ENCODE assay signal across 16 cellular contexts in genomic region chr6:42627674-42628073, GRCh38.
A peak's percentile ranks its signal among the peaks of the same experiment; 100 is the strongest.
DNase-seq lines count a peak whose midpoint lies in the region; ATAC-seq and TF ChIP-seq lines count a peak whose summit lies in the region.
"Had no signal": no experiment of that assay in that cellular context is flagged by ENCODE, and none has a peak within 500 bp of the region (broad histone marks: within the 10 kb centered on the region; RNA-seq: fewer than 3 reads in every experiment).

No MANE protein-coding gene starts in this region.

- peaks cover 0 to 15% (median 2%) of the 10 kb centered on the region in 4 donors for H3K4me1 ChIP-seq in transverse colon
- H3K4me1 ChIP-seq: upper lobe of right lung had no signal

- H3K9me3 ChIP-seq in transverse colon, result no peaks in the 10 kb centered on the region
- H3K9me3 ChIP-seq: gastrocnemius medialis, upper lobe of right lung had no signal

- 27 to 55% methylated on average over 1 of the region's 1 CpG for WGBS in transverse colon (ENCODE audit: low coverage in 1 of 2), 2 donors

- H3K4me3 ChIP-seq in transverse colon, result no peak overlapping the region
- H3K4me3 ChIP-seq: gastrocnemius medialis, upper lobe of right lung had no signal

- peaks cover 0 to 42% (median 8%) of the 10 kb centered on the region in 4 donors for H3K36me3 ChIP-seq in transverse colon

- no peak for TF ChIP-seq CTCF in natural killer cell (IDR thresholded peaks at IDR 0.05)
- no peak for TF ChIP-seq CTCF in type B pancreatic cell (conservative IDR thresholded peaks at IDR 0.05)
- TF ChIP-seq CTCF in transverse colon (IDR thresholded peaks at IDR 0.05), result no peak

- no peaks in the 10 kb centered on the region for H3K27me3 ChIP-seq in transverse colon
- H3K27me3 ChIP-seq: gastrocnemius medialis, upper lobe of right lung had no signal

- H3K4me3 Mint-ChIP-seq in natural killer cell (no peak overlapping the region), type B pancreatic cell (no peak overlapping the region)
- H3K4me3 Mint-ChIP-seq in natural killer cell treated with Interleukin-12 subunit alpha and Interleukin-12 subunit beta and Interleukin-15 and Interleukin-18, amount 100 ng/mL, for 72 hours, result no peak overlapping the region
- no peak overlapping the region for H3K4me3 Mint-ChIP-seq in activated CD8-positive, alpha-beta T cell treated with anti-CD3 and anti-CD28 coated beads, Interleukin-2, amount 10 ng/mL, durations not matched to agents 7 days and 5 days
- H3K4me3 Mint-ChIP-seq: stimulated activated naive CD8-positive, alpha-beta T cell treated with anti-CD3 and anti-CD28 coated beads, Interleukin-15, Interleukin-2, amounts not matched to agents 100 ng/mL and 50 ng/mL, for 24 hours had no signal

- H3K36me3 Mint-ChIP-seq in natural killer cell (no peaks in the 10 kb centered on the region), type B pancreatic cell (peaks cover 36% of the 10 kb centered on the region)
- H3K36me3 Mint-ChIP-seq in natural killer cell treated with Interleukin-12 subunit alpha and Interleukin-12 subunit beta and Interleukin-15 and Interleukin-18, amount 100 ng/mL, for 72 hours, result no peaks in the 10 kb centered on the region
- H3K36me3 Mint-ChIP-seq in activated CD8-positive, alpha-beta T cell treated with anti-CD3 and anti-CD28 coated beads, Interleukin-2, amount 10 ng/mL, durations not matched to agents 7 days and 5 days (ENCODE audit: low read depth), result peaks cover 26% of the 10 kb centered on the region

- POLR2A ChIA-PET in activated CD8-positive, alpha-beta T cell treated with anti-CD3 and anti-CD28 coated beads, Interleukin-2, amount 10 ng/mL, durations not matched to agents 7 days and 5 days (lab: Charles Lee), result no interaction called here

- H3K9me3 Mint-ChIP-seq in natural killer cell (no peaks in the 10 kb centered on the region), type B pancreatic cell (no peaks in the 10 kb centered on the region)
- H3K9me3 Mint-ChIP-seq in natural killer cell treated with Interleukin-12 subunit alpha and Interleukin-12 subunit beta and Interleukin-15 and Interleukin-18, amount 100 ng/mL, for 72 hours, result no peaks in the 10 kb centered on the region
- no peaks in the 10 kb centered on the region for H3K9me3 Mint-ChIP-seq in activated CD8-positive, alpha-beta T cell treated with anti-CD3 and anti-CD28 coated beads, Interleukin-2, amount 10 ng/mL, durations not matched to agents 7 days and 5 days (ENCODE audit: insufficient read depth)
- H3K9me3 Mint-ChIP-seq: stimulated activated naive CD8-positive, alpha-beta T cell treated with anti-CD3 and anti-CD28 coated beads, Interleukin-15, Interleukin-2, amounts not matched to agents 100 ng/mL and 50 ng/mL, for 24 hours had no signal

- H3K4me1 Mint-ChIP-seq in natural killer cell (peaks cover 14 to 24% of the 10 kb centered on the region in 2 donors), type B pancreatic cell (ENCODE audit: unreplicated experiment) (no peaks in the 10 kb centered on the region)
- peaks cover 10 to 14% of the 10 kb centered on the region in 2 donors for H3K4me1 Mint-ChIP-seq in natural killer cell treated with Interleukin-12 subunit alpha and Interleukin-12 subunit beta and Interleukin-15 and Interleukin-18, amount 100 ng/mL, for 72 hours (ENCODE audit: low read depth in 2 of 2)
- peaks cover 6% of the 10 kb centered on the region for H3K4me1 Mint-ChIP-seq in activated CD8-positive, alpha-beta T cell treated with anti-CD3 and anti-CD28 coated beads, Interleukin-2, amount 10 ng/mL, durations not matched to agents 7 days and 5 days (ENCODE audit: low read depth)

- no peak for TF ChIP-seq EP300 in transverse colon (IDR thresholded peaks at IDR 0.05; ENCODE audit: low read depth)

- in situ Hi-C loops in transverse colon (cut with MboI; ENCODE audit: low pct_ligation_motif_present in 1 of 4, low pct_unique_long_range_greater_than_20kb in 1 of 4, low sequenced_read_pairs in 3 of 4), result no loop called here

- no peak for ATAC-seq in natural killer cell
- no peak for ATAC-seq in natural killer cell treated with Interleukin-12 subunit alpha and Interleukin-12 subunit beta and Interleukin-15 and Interleukin-18, amount 100 ng/mL, for 72 hours
- no peak for ATAC-seq in activated CD8-positive, alpha-beta T cell treated with anti-CD3 and anti-CD28 coated beads, Interleukin-2, amount 10 ng/mL, durations not matched to agents 7 days and 5 days
- no peak for ATAC-seq in left cardiac atrium
- ATAC-seq: gastrocnemius medialis, sciatic nerve, upper lobe of right lung had no signal

- no peak for TF ChIP-seq POLR2A in transverse colon (IDR thresholded peaks at IDR 0.05)

- H3K27ac ChIP-seq in transverse colon, result no peak overlapping the region
- H3K27ac ChIP-seq: upper lobe of right lung had no signal

- DNase-seq in natural killer cell (no peak), foreskin melanocyte (peak; percentile 2), type B pancreatic cell (ENCODE audit: extremely low spot score, unreplicated experiment) (no peak), left cardiac atrium (no peak), transverse colon (no peak), epidermal melanocyte (ENCODE audit: insufficient read length, low spot score) (no peak)
- no peak for DNase-seq in natural killer cell treated with Interleukin-12 subunit alpha and Interleukin-12 subunit beta and Interleukin-15 and Interleukin-18, amount 100 ng/mL, for 72 hours (ENCODE audit: low spot score)
- DNase-seq in activated CD8-positive, alpha-beta T cell treated with anti-CD3 and anti-CD28 coated beads, Interleukin-2, amount 10 ng/mL, durations not matched to agents 7 days and 5 days, result no peak
- DNase-seq: activated gamma-delta T cell, cortex of kidney, gastrocnemius medialis, NCI-H69, SIG-M5, upper lobe of right lung had no signal

- H3K27ac Mint-ChIP-seq in natural killer cell (peak overlapping the region; percentile 41 to 91), type B pancreatic cell (peak overlapping the region; percentile 22)
- no peak overlapping the region for H3K27ac Mint-ChIP-seq in natural killer cell treated with Interleukin-12 subunit alpha and Interleukin-12 subunit beta and Interleukin-15 and Interleukin-18, amount 100 ng/mL, for 72 hours
- H3K27ac Mint-ChIP-seq in activated CD8-positive, alpha-beta T cell treated with anti-CD3 and anti-CD28 coated beads, Interleukin-2, amount 10 ng/mL, durations not matched to agents 7 days and 5 days, result peak overlapping the region; percentile 12
- H3K27ac Mint-ChIP-seq: stimulated activated naive CD8-positive, alpha-beta T cell treated with anti-CD3 and anti-CD28 coated beads, Interleukin-15, Interleukin-2, amounts not matched to agents 100 ng/mL and 50 ng/mL, for 24 hours had no signal

- no peaks in the 10 kb centered on the region for H3K27me3 Mint-ChIP-seq in natural killer cell (ENCODE audit: low read depth in 2 of 2)
- H3K27me3 Mint-ChIP-seq in natural killer cell treated with Interleukin-12 subunit alpha and Interleukin-12 subunit beta and Interleukin-15 and Interleukin-18, amount 100 ng/mL, for 72 hours, result no peaks in the 10 kb centered on the region
- H3K27me3 Mint-ChIP-seq in activated CD8-positive, alpha-beta T cell treated with anti-CD3 and anti-CD28 coated beads, Interleukin-2, amount 10 ng/mL, durations not matched to agents 7 days and 5 days (ENCODE audit: low read depth), result no peaks in the 10 kb centered on the region
- no peaks in the 10 kb centered on the region for H3K27me3 Mint-ChIP-seq in type B pancreatic cell
- H3K27me3 Mint-ChIP-seq: stimulated activated naive CD8-positive, alpha-beta T cell treated with anti-CD3 and anti-CD28 coated beads, Interleukin-15, Interleukin-2, amounts not matched to agents 100 ng/mL and 50 ng/mL, for 24 hours had no signal

- CTCF ChIA-PET in activated CD8-positive, alpha-beta T cell treated with anti-CD3 and anti-CD28 coated beads, Interleukin-2, amount 10 ng/mL, durations not matched to agents 7 days and 5 days (lab: Charles Lee), result no interaction called here

- intact Hi-C loops in natural killer cell (cut with micrococcal nuclease), result no loop called here
- intact Hi-C loops in left cardiac atrium (cut with DNase I), result no loop called here
- intact Hi-C loops in transverse colon (cut with DNase I; ENCODE audit: low total_unique reads), result no loop called here

Comparison
In these comparisons a context has a peak if more than half of its experiments do, and no peak if none do; other contexts are left out.
1. H3K27ac Mint-ChIP-seq: peak in natural killer cell (2 of 2), activated CD8-positive, alpha-beta T cell treated with anti-CD3 and anti-CD28 coated beads, Interleukin-2, amount 10 ng/mL, durations not matched to agents 7 days and 5 days (single experiment) and type B pancreatic cell (single experiment); none in natural killer cell treated with Interleukin-12 subunit alpha and Interleukin-12 subunit beta and Interleukin-15 and Interleukin-18, amount 100 ng/mL, for 72 hours (0 of 2).